1 cellular context compared by ENCODE assay signal in genomic region chr14:39763402-39763890, GRCh38.
TF ChIP-seq lines count a peak whose summit lies in the region.

No MANE protein-coding gene starts in this region.

TF ChIP-seq in HepG2, 621 proteins besides CTCF, POLR2A, EP300 and RAD21 (continued from another document):
- no peak for TF ChIP-seq GATA4 (IDR thresholded peaks at IDR 0.05; ENCODE audit: borderline replicate concordance, low read depth)
- TF ChIP-seq, protein P1, sequence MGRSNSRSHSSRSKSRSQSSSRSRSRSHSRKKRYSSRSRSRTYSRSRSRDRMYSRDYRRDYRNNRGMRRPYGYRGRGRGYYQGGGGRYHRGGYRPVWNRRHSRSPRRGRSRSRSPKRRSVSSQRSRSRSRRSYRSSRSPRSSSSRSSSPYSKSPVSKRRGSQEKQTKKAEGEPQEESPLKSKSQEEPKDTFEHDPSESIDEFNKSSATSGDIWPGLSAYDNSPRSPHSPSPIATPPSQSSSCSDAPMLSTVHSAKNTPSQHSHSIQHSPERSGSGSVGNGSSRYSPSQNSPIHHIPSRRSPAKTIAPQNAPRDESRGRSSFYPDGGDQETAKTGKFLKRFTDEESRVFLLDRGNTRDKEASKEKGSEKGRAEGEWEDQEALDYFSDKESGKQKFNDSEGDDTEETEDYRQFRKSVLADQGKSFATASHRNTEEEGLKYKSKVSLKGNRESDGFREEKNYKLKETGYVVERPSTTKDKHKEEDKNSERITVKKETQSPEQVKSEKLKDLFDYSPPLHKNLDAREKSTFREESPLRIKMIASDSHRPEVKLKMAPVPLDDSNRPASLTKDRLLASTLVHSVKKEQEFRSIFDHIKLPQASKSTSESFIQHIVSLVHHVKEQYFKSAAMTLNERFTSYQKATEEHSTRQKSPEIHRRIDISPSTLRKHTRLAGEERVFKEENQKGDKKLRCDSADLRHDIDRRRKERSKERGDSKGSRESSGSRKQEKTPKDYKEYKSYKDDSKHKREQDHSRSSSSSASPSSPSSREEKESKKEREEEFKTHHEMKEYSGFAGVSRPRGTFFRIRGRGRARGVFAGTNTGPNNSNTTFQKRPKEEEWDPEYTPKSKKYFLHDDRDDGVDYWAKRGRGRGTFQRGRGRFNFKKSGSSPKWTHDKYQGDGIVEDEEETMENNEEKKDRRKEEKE (IDR thresholded peaks at IDR 0.05) = no peak
- no peak for TF ChIP-seq KAT7 (CRISPR knock-in tag; IDR thresholded peaks at IDR 0.05; ENCODE audit: borderline replicate concordance)
- no peak for TF ChIP-seq KLF15 (CRISPR knock-in tag; IDR thresholded peaks at IDR 0.05; ENCODE audit: borderline replicate concordance)
- TF ChIP-seq NFIB (CRISPR knock-in tag; IDR thresholded peaks at IDR 0.05; ENCODE audit: borderline replicate concordance) = no peak
- no peak for TF ChIP-seq ZNF776 (CRISPR knock-in tag; IDR thresholded peaks at IDR 0.05)
- no peak for TF ChIP-seq ZNF720 (CRISPR knock-in tag; IDR thresholded peaks at IDR 0.05)
- no peak for TF ChIP-seq ZSCAN25 (CRISPR knock-in tag; IDR thresholded peaks at IDR 0.05)
- no peak for TF ChIP-seq ZFP90 (CRISPR knock-in tag; IDR thresholded peaks at IDR 0.05; ENCODE audit: borderline replicate concordance)
- no peak for TF ChIP-seq HDAC2 (CRISPR knock-in tag; IDR thresholded peaks at IDR 0.05)
- TF ChIP-seq ZNF30 (CRISPR knock-in tag; IDR thresholded peaks at IDR 0.05) = 0 out of 2 replicates have a peak, but pooled peaks have one; percentile 7
- TF ChIP-seq RFXAP (CRISPR knock-in tag; IDR thresholded peaks at IDR 0.05; ENCODE audit: borderline replicate concordance) = no peak
- TF ChIP-seq FOXO1 (CRISPR knock-in tag; IDR thresholded peaks at IDR 0.05) = no peak
- TF ChIP-seq FOSL1 (CRISPR knock-in tag; IDR thresholded peaks at IDR 0.05; ENCODE audit: borderline replicate concordance) = no peak
- TF ChIP-seq ZNF563 (CRISPR knock-in tag; IDR thresholded peaks at IDR 0.05) = no peak
- TF ChIP-seq NRL (CRISPR knock-in tag; IDR thresholded peaks at IDR 0.05; ENCODE audit: borderline replicate concordance) = no peak
- no peak for TF ChIP-seq PRPF4 (IDR thresholded peaks at IDR 0.05; ENCODE audit: low read depth, low read length, poor library complexity, severe bottlenecking)
- no peak for TF ChIP-seq MBNL3 (CRISPR knock-in tag; conservative IDR thresholded peaks at IDR 0.05)
- TF ChIP-seq CERS6 (CRISPR knock-in tag; IDR thresholded peaks at IDR 0.05) = no peak
- no peak for TF ChIP-seq DR1 (CRISPR knock-in tag; IDR thresholded peaks at IDR 0.05)
- TF ChIP-seq ZIK1 (CRISPR knock-in tag; IDR thresholded peaks at IDR 0.05; ENCODE audit: borderline replicate concordance, low read depth) = no peak
- peak; percentile 63 for TF ChIP-seq FLYWCH1 (CRISPR knock-in tag; IDR thresholded peaks at IDR 0.05)
- TF ChIP-seq PTBP1 (IDR thresholded peaks at IDR 0.05; ENCODE audit: low read depth, low read length, poor library complexity, severe bottlenecking) = no peak
- TF ChIP-seq MTF2 (CRISPR knock-in tag; IDR thresholded peaks at IDR 0.05; ENCODE audit: borderline replicate concordance) = no peak
- TF ChIP-seq NFATC3 (CRISPR knock-in tag; IDR thresholded peaks at IDR 0.05) = no peak
- TF ChIP-seq CENPT (CRISPR knock-in tag; IDR thresholded peaks at IDR 0.05; ENCODE audit: low read depth) = no peak
- TF ChIP-seq ZBTB3 (CRISPR knock-in tag; IDR thresholded peaks at IDR 0.05; ENCODE audit: borderline replicate concordance, low read depth) = 0 out of 2 replicates have a peak, but pooled peaks have one; percentile 10
- TF ChIP-seq, protein P2, sequence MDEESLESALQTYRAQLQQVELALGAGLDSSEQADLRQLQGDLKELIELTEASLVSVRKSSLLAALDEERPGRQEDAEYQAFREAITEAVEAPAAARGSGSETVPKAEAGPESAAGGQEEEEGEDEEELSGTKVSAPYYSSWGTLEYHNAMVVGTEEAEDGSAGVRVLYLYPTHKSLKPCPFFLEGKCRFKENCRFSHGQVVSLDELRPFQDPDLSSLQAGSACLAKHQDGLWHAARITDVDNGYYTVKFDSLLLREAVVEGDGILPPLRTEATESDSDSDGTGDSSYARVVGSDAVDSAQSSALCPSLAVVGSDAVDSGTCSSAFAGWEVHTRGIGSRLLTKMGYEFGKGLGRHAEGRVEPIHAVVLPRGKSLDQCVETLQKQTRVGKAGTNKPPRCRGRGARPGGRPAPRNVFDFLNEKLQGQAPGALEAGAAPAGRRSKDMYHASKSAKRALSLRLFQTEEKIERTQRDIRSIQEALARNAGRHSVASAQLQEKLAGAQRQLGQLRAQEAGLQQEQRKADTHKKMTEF (CRISPR knock-in tag; IDR thresholded peaks at IDR 0.05) = no peak
- TF ChIP-seq, protein P3, sequence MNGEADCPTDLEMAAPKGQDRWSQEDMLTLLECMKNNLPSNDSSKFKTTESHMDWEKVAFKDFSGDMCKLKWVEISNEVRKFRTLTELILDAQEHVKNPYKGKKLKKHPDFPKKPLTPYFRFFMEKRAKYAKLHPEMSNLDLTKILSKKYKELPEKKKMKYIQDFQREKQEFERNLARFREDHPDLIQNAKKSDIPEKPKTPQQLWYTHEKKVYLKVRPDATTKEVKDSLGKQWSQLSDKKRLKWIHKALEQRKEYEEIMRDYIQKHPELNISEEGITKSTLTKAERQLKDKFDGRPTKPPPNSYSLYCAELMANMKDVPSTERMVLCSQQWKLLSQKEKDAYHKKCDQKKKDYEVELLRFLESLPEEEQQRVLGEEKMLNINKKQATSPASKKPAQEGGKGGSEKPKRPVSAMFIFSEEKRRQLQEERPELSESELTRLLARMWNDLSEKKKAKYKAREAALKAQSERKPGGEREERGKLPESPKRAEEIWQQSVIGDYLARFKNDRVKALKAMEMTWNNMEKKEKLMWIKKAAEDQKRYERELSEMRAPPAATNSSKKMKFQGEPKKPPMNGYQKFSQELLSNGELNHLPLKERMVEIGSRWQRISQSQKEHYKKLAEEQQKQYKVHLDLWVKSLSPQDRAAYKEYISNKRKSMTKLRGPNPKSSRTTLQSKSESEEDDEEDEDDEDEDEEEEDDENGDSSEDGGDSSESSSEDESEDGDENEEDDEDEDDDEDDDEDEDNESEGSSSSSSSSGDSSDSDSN (CRISPR knock-in tag; IDR thresholded peaks at IDR 0.05) = no peak
- no peak for TF ChIP-seq SMAD9 (CRISPR knock-in tag; IDR thresholded peaks at IDR 0.05)
- TF ChIP-seq HIVEP1 (CRISPR knock-in tag; IDR thresholded peaks at IDR 0.05) = no peak
- TF ChIP-seq, protein P4, sequence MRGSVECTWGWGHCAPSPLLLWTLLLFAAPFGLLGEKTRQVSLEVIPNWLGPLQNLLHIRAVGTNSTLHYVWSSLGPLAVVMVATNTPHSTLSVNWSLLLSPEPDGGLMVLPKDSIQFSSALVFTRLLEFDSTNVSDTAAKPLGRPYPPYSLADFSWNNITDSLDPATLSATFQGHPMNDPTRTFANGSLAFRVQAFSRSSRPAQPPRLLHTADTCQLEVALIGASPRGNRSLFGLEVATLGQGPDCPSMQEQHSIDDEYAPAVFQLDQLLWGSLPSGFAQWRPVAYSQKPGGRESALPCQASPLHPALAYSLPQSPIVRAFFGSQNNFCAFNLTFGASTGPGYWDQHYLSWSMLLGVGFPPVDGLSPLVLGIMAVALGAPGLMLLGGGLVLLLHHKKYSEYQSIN (CRISPR knock-in tag; IDR thresholded peaks at IDR 0.05; ENCODE audit: borderline replicate concordance) = no peak
- TF ChIP-seq, protein P5, sequence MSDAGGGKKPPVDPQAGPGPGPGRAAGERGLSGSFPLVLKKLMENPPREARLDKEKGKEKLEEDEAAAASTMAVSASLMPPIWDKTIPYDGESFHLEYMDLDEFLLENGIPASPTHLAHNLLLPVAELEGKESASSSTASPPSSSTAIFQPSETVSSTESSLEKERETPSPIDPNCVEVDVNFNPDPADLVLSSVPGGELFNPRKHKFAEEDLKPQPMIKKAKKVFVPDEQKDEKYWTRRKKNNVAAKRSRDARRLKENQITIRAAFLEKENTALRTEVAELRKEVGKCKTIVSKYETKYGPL (CRISPR knock-in tag; IDR thresholded peaks at IDR 0.05) = no peak
- TF ChIP-seq, protein P6, sequence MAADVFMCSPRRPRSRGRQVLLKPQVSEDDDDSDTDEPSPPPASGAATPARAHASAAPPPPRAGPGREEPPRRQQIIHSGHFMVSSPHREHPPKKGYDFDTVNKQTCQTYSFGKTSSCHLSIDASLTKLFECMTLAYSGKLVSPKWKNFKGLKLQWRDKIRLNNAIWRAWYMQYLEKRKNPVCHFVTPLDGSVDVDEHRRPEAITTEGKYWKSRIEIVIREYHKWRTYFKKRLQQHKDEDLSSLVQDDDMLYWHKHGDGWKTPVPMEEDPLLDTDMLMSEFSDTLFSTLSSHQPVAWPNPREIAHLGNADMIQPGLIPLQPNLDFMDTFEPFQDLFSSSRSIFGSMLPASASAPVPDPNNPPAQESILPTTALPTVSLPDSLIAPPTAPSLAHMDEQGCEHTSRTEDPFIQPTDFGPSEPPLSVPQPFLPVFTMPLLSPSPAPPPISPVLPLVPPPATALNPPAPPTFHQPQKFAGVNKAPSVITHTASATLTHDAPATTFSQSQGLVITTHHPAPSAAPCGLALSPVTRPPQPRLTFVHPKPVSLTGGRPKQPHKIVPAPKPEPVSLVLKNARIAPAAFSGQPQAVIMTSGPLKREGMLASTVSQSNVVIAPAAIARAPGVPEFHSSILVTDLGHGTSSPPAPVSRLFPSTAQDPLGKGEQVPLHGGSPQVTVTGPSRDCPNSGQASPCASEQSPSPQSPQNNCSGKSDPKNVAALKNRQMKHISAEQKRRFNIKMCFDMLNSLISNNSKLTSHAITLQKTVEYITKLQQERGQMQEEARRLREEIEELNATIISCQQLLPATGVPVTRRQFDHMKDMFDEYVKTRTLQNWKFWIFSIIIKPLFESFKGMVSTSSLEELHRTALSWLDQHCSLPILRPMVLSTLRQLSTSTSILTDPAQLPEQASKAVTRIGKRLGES (CRISPR knock-in tag; IDR thresholded peaks at IDR 0.05; ENCODE audit: borderline replicate concordance) = no peak
- no peak for TF ChIP-seq ZNF260 (CRISPR knock-in tag; IDR thresholded peaks at IDR 0.05; ENCODE audit: borderline replicate concordance, low read depth)
TF ChIP-seq in HepG2: peak in this region for 16.
